In the genomic region with DNA sequence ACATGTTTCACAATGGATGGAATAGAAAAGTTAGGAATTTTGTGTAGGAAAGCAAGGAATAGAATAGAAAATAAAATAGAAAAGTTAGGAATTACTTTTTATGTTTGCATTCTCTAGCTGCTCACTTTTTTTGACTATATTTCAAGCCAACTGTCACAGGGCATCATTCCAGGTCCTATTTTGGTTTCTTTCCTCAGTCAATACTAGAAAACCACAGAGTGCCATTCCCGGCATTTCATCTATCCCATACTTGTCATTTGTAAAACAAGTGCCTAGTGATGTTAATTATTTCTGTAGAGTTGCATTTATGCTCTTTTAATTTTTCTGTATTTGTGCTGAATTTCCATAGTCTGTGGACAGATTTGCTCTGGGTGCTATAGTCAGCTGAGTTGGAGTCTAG, we compare ENCODE assay signal across 20 cellular contexts.
"Had no signal": no experiment of that assay in that cellular context is flagged by ENCODE, and none has a peak within 500 bp of the region (broad histone marks: within the 10 kb centered on the region; RNA-seq: fewer than 3 reads in every experiment).

No MANE protein-coding gene starts in this region.

- DNase-seq: cortex of kidney; dorsolateral prefrontal cortex; effector memory CD4-positive, alpha-beta T cell; foreskin keratinocyte; head of caudate nucleus; left colon; mammary epithelial cell; nucleus accumbens; ovary; sigmoid colon; small intestine; stimulated activated CD4-positive, alpha-beta T cell treated with anti-CD3 and anti-CD28 coated beads, Interleukin-12 subunit alpha, Interleukin-12 subunit beta, amount 100 ng/mL, for 4 hours; stimulated activated naive CD4-positive, alpha-beta T cell treated with Interleukin-2 at 50 U/mL for 16 hours; trophoblast cell; uterus had no signal

- H3K9me3 ChIP-seq: ovary, right atrium auricular region, sigmoid colon, uterus had no signal

- H3K4me3 ChIP-seq: dorsolateral prefrontal cortex, hepatocyte, neural progenitor cell, ovary, right atrium auricular region, sigmoid colon, uterus had no signal

- H3K4me2 ChIP-seq: hepatocyte, neural progenitor cell had no signal

- H3K4me1 ChIP-seq: foreskin keratinocyte, neural progenitor cell, right atrium auricular region, uterus had no signal

- H3K36me3 ChIP-seq: neural progenitor cell, ovary, right atrium auricular region, sigmoid colon, uterus had no signal

- H3K27ac Mint-ChIP-seq: natural killer cell treated with Interleukin-12 subunit alpha and Interleukin-12 subunit beta and Interleukin-15 and Interleukin-18, amount 100 ng/mL, for 72 hours; neural progenitor cell had no signal

- H3K27ac ChIP-seq: dorsolateral prefrontal cortex, foreskin keratinocyte, hepatocyte, neural progenitor cell, ovary, right atrium auricular region, sigmoid colon, uterus had no signal

- H3K27me3 ChIP-seq: hepatocyte, neural progenitor cell, ovary, right atrium auricular region, sigmoid colon, uterus had no signal

- H3K9ac ChIP-seq: neural progenitor cell had no signal

- H3K9me3 Mint-ChIP-seq: natural killer cell treated with Interleukin-12 subunit alpha and Interleukin-12 subunit beta and Interleukin-15 and Interleukin-18, amount 100 ng/mL, for 72 hours had no signal

- H3K36me3 Mint-ChIP-seq: natural killer cell treated with Interleukin-12 subunit alpha and Interleukin-12 subunit beta and Interleukin-15 and Interleukin-18, amount 100 ng/mL, for 72 hours had no signal

- H2AFZ ChIP-seq: hepatocyte, neural progenitor cell had no signal

- ATAC-seq: esophagus mucosa; foreskin keratinocyte; left colon; natural killer cell treated with Interleukin-12 subunit alpha and Interleukin-12 subunit beta and Interleukin-15 and Interleukin-18, amount 100 ng/mL, for 72 hours had no signal

- FAIRE-seq: small intestine had no signal

- H3K4me3 Mint-ChIP-seq: natural killer cell treated with Interleukin-12 subunit alpha and Interleukin-12 subunit beta and Interleukin-15 and Interleukin-18, amount 100 ng/mL, for 72 hours; neural progenitor cell had no signal
